ENCODE assay signal across 8 cellular contexts in genomic region chr2:105746177-105747080, GRCh38. TPM values are rescaled to one million over a fixed set of nuclear protein-coding genes. Genes with fewer than 3 reads are reported as not detected.
DNase-seq lines count a peak whose midpoint lies in the region; ATAC-seq, FAIRE-seq and TF ChIP-seq lines count a peak whose summit lies in the region.

No MANE protein-coding gene starts in this region.

- peak overlapping the region; percentile 95 for H3K27ac Mint-ChIP-seq in type B pancreatic cell

- intact Hi-C loops in pancreas (cut with DNase I): loop anchor here in 1 of 3 donors (10.0 kb wide), 1 partner anchor 152 kb away; no protein-coding TSS in a partner anchor

- peak overlapping the region; percentile 78 for H3K4me3 ChIP-seq in fibroblast of pulmonary artery (replicated peaks; ENCODE audit: low read depth, low read length)
- peak overlapping the region; percentile 60 to 98 (median 84) for H3K4me3 ChIP-seq in pancreas

- no peaks in the 10 kb centered on the region for H3K9me3 ChIP-seq in pancreas

- H3K9me3 Mint-ChIP-seq in type B pancreatic cell: no peaks in the 10 kb centered on the region

- H3K27me3 ChIP-seq in pancreas: no peaks in the 10 kb centered on the region

- peaks cover 0 to 20% (median 15%) of the 10 kb centered on the region in 3 donors for H3K4me1 ChIP-seq in pancreas

- H3K27me3 Mint-ChIP-seq in type B pancreatic cell: no peaks in the 10 kb centered on the region

- peak; percentile 63 to 78 (median 72) for ATAC-seq in pancreas

- TF ChIP-seq CTCF in GM10266 (IDR thresholded peaks at IDR 0.05; ENCODE audit: control insufficient read depth, insufficient read depth, low read depth, missing control alignments) (no peak), fibroblast of pulmonary artery (IDR thresholded peaks at IDR 0.05; ENCODE audit: low read length, missing control alignments) (no peak), pancreas (IDR thresholded peaks at IDR 0.05) (no peak), type B pancreatic cell (conservative IDR thresholded peaks at IDR 0.05) (no peak)

- peak; percentile 79 for DNase-seq in GM10266 (ENCODE audit: extremely low spot score)
- peak; percentile 4 for DNase-seq in GOT3 (lab: John Stamatoyannopoulos, UW)
- DNase-seq in MV-4-11 (lab: John Stamatoyannopoulos, UW): peak; percentile 35
- DNase-seq in activated T-cell treated with anti-CD3 and anti-CD28 coated beads, Interleukin-2, amount 50 U/mL, for 1 hour: peak; percentile 78
- no peak for DNase-seq in fibroblast of pulmonary artery (ENCODE audit: low read depth)
- peak; percentile 69 to 90 (median 85) for DNase-seq in pancreas
- DNase-seq in type B pancreatic cell (ENCODE audit: extremely low spot score, unreplicated experiment): no peak
- no peak for DNase-seq in A172 (ENCODE audit: low spot score)

- H3K27ac ChIP-seq in pancreas: peak overlapping the region; percentile 72 to 91 (median 86)

- no peaks in the 10 kb centered on the region for H3K36me3 ChIP-seq in pancreas

- H3K4me3 Mint-ChIP-seq in type B pancreatic cell: peak overlapping the region; percentile 94

- peaks cover 54% of the 10 kb centered on the region for H3K4me1 Mint-ChIP-seq in type B pancreatic cell (ENCODE audit: unreplicated experiment)

- 19 to 22% methylated on average over 23 of the region's 23 CpGs for WGBS in pancreas, 2 donors

- peaks cover 29% of the 10 kb centered on the region for H3K36me3 Mint-ChIP-seq in type B pancreatic cell

- FAIRE-seq in pancreas (lab: Jason Lieb, UNC): no peak

RNA-seq across cellular contexts. Expression of gene NCK2, which starts 1.7 kb away (rescaled TPM):
- total RNA-seq in pancreas: 10 to 100 TPM; 30.8 to 57.6 (median 31.4) TPM
- polyA plus RNA-seq in pancreas: 10 to 100 TPM; 28.4 to 29.9 TPM
- 86.4 and 103 TPM in 2 replicates for total RNA-seq in type B pancreatic cell (ENCODE audit: low replicate concordance)
- 29.1 and 44.0 TPM in 2 replicates for total RNA-seq in A172 (2014; rRNA removed; shearing (Covaris generic))

Comparison
In these comparisons a context has a peak if more than half of its experiments do, and no peak if none do; other contexts are left out.
1. DNase-seq: peak in GM10266 (single experiment), GOT3 (single experiment), MV-4-11 (single experiment), activated T-cell treated with anti-CD3 and anti-CD28 coated beads, Interleukin-2, amount 50 U/mL, for 1 hour (single experiment) and pancreas (6 of 6); none in fibroblast of pulmonary artery (single experiment), type B pancreatic cell (single experiment) and A172 (single experiment).